ENCODE assay signal across 21 cellular contexts in genomic region chr10:6240254-6240653, GRCh38. TPM values are rescaled to one million over a fixed set of nuclear protein-coding genes. Genes with fewer than 3 reads are reported as not detected.
DNase-seq lines count a peak whose midpoint lies in the region; ATAC-seq and TF ChIP-seq lines count a peak whose summit lies in the region.
"Had no signal": no experiment of that assay in that cellular context is flagged by ENCODE, and none has a peak within 500 bp of the region (broad histone marks: within the 10 kb centered on the region; RNA-seq: fewer than 3 reads in every experiment).

No MANE protein-coding gene starts in this region.

- no peak overlapping the region for H3K4me3 ChIP-seq in neural progenitor cell
- no peak overlapping the region for H3K4me3 ChIP-seq in GM23248

- H3K4me1 Mint-ChIP-seq in activated CD8-positive, alpha-beta T cell treated with anti-CD3 and anti-CD28 coated beads, Interleukin-2, amount 10 ng/mL, durations not matched to agents 7 days and 5 days (ENCODE audit: low read depth) = peaks cover 47% of the 10 kb centered on the region
- H3K4me1 Mint-ChIP-seq in activated CD8-positive, alpha-beta T cell treated with anti-CD3 and anti-CD28 coated beads for 36 hours (ENCODE audit: low read depth) = peaks cover 19% of the 10 kb centered on the region
- H3K4me1 Mint-ChIP-seq in HFFc6 (ENCODE audit: low read depth) (peaks cover 39% of the 10 kb centered on the region), chondrocyte (ENCODE audit: low read depth) (peaks cover 51% of the 10 kb centered on the region), progenitor cell of endocrine pancreas (ENCODE audit: low read depth) (no peaks in the 10 kb centered on the region), neural progenitor cell (peaks cover 13% of the 10 kb centered on the region)

- intact Hi-C loops in activated CD8-positive, alpha-beta T cell treated with anti-CD3 and anti-CD28 coated beads for 36 hours (cut with micrococcal nuclease) = no loop called here

- H3K36me3 ChIP-seq in neural progenitor cell = peaks cover 2% of the 10 kb centered on the region
- 0 out of 2 replicates have a peak, but pooled peaks cover 2% of the 10 kb centered on the region for H3K36me3 ChIP-seq in GM23248 (ENCODE audit: low read depth)

- no peaks in the 10 kb centered on the region for H3K27me3 Mint-ChIP-seq in activated CD8-positive, alpha-beta T cell treated with anti-CD3 and anti-CD28 coated beads, Interleukin-2, amount 10 ng/mL, durations not matched to agents 7 days and 5 days (ENCODE audit: low read depth)
- H3K27me3 Mint-ChIP-seq in activated CD8-positive, alpha-beta T cell treated with anti-CD3 and anti-CD28 coated beads for 36 hours = no peaks in the 10 kb centered on the region
- H3K27me3 Mint-ChIP-seq in HFFc6 (ENCODE audit: insufficient read depth) (peaks cover 5% of the 10 kb centered on the region), chondrocyte (ENCODE audit: low read depth) (no peaks in the 10 kb centered on the region), progenitor cell of endocrine pancreas (no peaks in the 10 kb centered on the region), neural progenitor cell (ENCODE audit: insufficient read depth, low read depth) (no peaks in the 10 kb centered on the region)
- H3K27me3 Mint-ChIP-seq: B cell had no signal

- no peak for DNase-seq in activated CD8-positive, alpha-beta T cell treated with anti-CD3 and anti-CD28 coated beads, Interleukin-2, amount 10 ng/mL, durations not matched to agents 7 days and 5 days
- DNase-seq in activated CD8-positive, alpha-beta T cell treated with anti-CD3 and anti-CD28 coated beads for 36 hours = no peak
- DNase-seq in HFFc6 (no peak), chondrocyte (ENCODE audit: low spot score) (peak; percentile 34), progenitor cell of endocrine pancreas (ENCODE audit: low spot score, unreplicated experiment) (no peak), neural progenitor cell (ENCODE audit: low spot score) (no peak), GM23248 (no peak), activated gamma-delta T cell treated with Interleukin-2 at 50 U/mL for 16 hours (no peak)
- DNase-seq: DMS53, GDM1, Karpas-422, MV-4-11, NCI-H1105 treated with DMSO at 0.1 percent for 48 hours, NCI-H1694 treated with DMSO at 0.1 percent for 48 hours, NCI-H2081 treated with DMSO at 0.1 percent for 48 hours, NCI-H446, NCI-H526, OCI-M1, Right ventricle myocardium superior had no signal

- in situ Hi-C loops in GM23248 (cut with MboI) = no loop called here

- ATAC-seq in activated CD8-positive, alpha-beta T cell treated with anti-CD3 and anti-CD28 coated beads, Interleukin-2, amount 10 ng/mL, durations not matched to agents 7 days and 5 days = no peak
- ATAC-seq in activated CD8-positive, alpha-beta T cell treated with anti-CD3 and anti-CD28 coated beads for 36 hours = no peak

- H3K9me3 ChIP-seq in neural progenitor cell (ENCODE audit: low read depth) (no peaks in the 10 kb centered on the region), GM23248 (ENCODE audit: low read depth) (no peaks in the 10 kb centered on the region)

- CTCF ChIA-PET in activated CD8-positive, alpha-beta T cell treated with anti-CD3 and anti-CD28 coated beads, Interleukin-2, amount 10 ng/mL, durations not matched to agents 7 days and 5 days (lab: Charles Lee) = interaction anchor here (1.5 kb wide), 1 partner anchor 165 kb away, joined by 3 read pairs; no protein-coding TSS in a partner anchor
- CTCF ChIA-PET in activated CD8-positive, alpha-beta T cell treated with anti-CD3 and anti-CD28 coated beads for 36 hours (lab: Charles Lee) = interaction anchor here (1.1 kb wide), 1 partner anchor 162 kb away, joined by 3 read pairs; no protein-coding TSS in a partner anchor

- H3K79me2 ChIP-seq in neural progenitor cell (ENCODE audit: low read depth) (no peaks in the 10 kb centered on the region), GM23248 (ENCODE audit: insufficient read depth) (no peaks in the 10 kb centered on the region)

- H3K27me3 ChIP-seq in neural progenitor cell = no peaks in the 10 kb centered on the region
- H3K27me3 ChIP-seq in GM23248 (replicated peaks; ENCODE audit: insufficient read depth) = no peaks in the 10 kb centered on the region

- 94 to 96% methylated on average over 16 of the region's 16 CpGs for WGBS in GM23248 (ENCODE audit: low coverage in 1 of 2, low lambda C conversion rate in 2 of 2, missing lambda C conversion rate in 2 of 2), 2 experiments

- no peaks in the 10 kb centered on the region for H3F3A ChIP-seq in neural progenitor cell (ENCODE audit: low read depth)
- H3F3A ChIP-seq in GM23248 (ENCODE audit: insufficient read depth) = peaks cover 29% of the 10 kb centered on the region

- peaks cover 5% of the 10 kb centered on the region for H3K9me3 Mint-ChIP-seq in activated CD8-positive, alpha-beta T cell treated with anti-CD3 and anti-CD28 coated beads, Interleukin-2, amount 10 ng/mL, durations not matched to agents 7 days and 5 days (ENCODE audit: insufficient read depth)
- no peaks in the 10 kb centered on the region for H3K9me3 Mint-ChIP-seq in activated CD8-positive, alpha-beta T cell treated with anti-CD3 and anti-CD28 coated beads for 36 hours
- H3K9me3 Mint-ChIP-seq in HFFc6 (no peaks in the 10 kb centered on the region; the same call in 1 of the 2 replicates), chondrocyte (ENCODE audit: low read depth) (no peaks in the 10 kb centered on the region), progenitor cell of endocrine pancreas (ENCODE audit: low read depth) (peaks cover 3% of the 10 kb centered on the region), neural progenitor cell (no peaks in the 10 kb centered on the region)
- H3K9me3 Mint-ChIP-seq: CD14-positive monocyte had no signal

- H3K9ac ChIP-seq in neural progenitor cell = no peak overlapping the region
- no peak overlapping the region for H3K9ac ChIP-seq in GM23248

- H2AFZ ChIP-seq in neural progenitor cell (replicated peaks) (no peak overlapping the region), GM23248 (no peak overlapping the region)

- POLR2A ChIA-PET in activated CD8-positive, alpha-beta T cell treated with anti-CD3 and anti-CD28 coated beads, Interleukin-2, amount 10 ng/mL, durations not matched to agents 7 days and 5 days (lab: Charles Lee) = no interaction called here
- POLR2A ChIA-PET in activated CD8-positive, alpha-beta T cell treated with anti-CD3 and anti-CD28 coated beads for 36 hours (lab: Charles Lee) = no interaction called here

- TF ChIP-seq CTCF in activated CD8-positive, alpha-beta T cell treated with anti-CD3 and anti-CD28 coated beads for 36 hours (IDR thresholded peaks at IDR 0.05) = no peak
- no peak for TF ChIP-seq CTCF in HFFc6 (IDR thresholded peaks at IDR 0.05)
- no peak for TF ChIP-seq CTCF in chondrocyte (IDR thresholded peaks at IDR 0.05)
- TF ChIP-seq CTCF in progenitor cell of endocrine pancreas (IDR thresholded peaks at IDR 0.05; ENCODE audit: unreplicated experiment) = no peak
- no peak for TF ChIP-seq CTCF in neural progenitor cell (IDR thresholded peaks at IDR 0.05)

- H4K20me1 ChIP-seq in neural progenitor cell (ENCODE audit: low read depth) = peaks cover 7% of the 10 kb centered on the region
- no peaks in the 10 kb centered on the region for H4K20me1 ChIP-seq in GM23248 (ENCODE audit: insufficient read depth)

- peaks cover 50% of the 10 kb centered on the region for H3K36me3 Mint-ChIP-seq in activated CD8-positive, alpha-beta T cell treated with anti-CD3 and anti-CD28 coated beads, Interleukin-2, amount 10 ng/mL, durations not matched to agents 7 days and 5 days (ENCODE audit: low read depth)
- H3K36me3 Mint-ChIP-seq in activated CD8-positive, alpha-beta T cell treated with anti-CD3 and anti-CD28 coated beads for 36 hours (ENCODE audit: low read depth) = peaks cover 33% of the 10 kb centered on the region
- H3K36me3 Mint-ChIP-seq in HFFc6 (ENCODE audit: low read depth) = peaks cover 5% of the 10 kb centered on the region
- peaks cover 9% of the 10 kb centered on the region for H3K36me3 Mint-ChIP-seq in chondrocyte (ENCODE audit: low read depth)
- peaks cover 18% of the 10 kb centered on the region for H3K36me3 Mint-ChIP-seq in progenitor cell of endocrine pancreas (ENCODE audit: insufficient read depth)
- peaks cover 25% of the 10 kb centered on the region for H3K36me3 Mint-ChIP-seq in neural progenitor cell

- H3K4me1 ChIP-seq in neural progenitor cell (no peaks in the 10 kb centered on the region), GM23248 (ENCODE audit: insufficient read depth) (peaks cover 10% of the 10 kb centered on the region)

- H3K4me3 Mint-ChIP-seq in activated CD8-positive, alpha-beta T cell treated with anti-CD3 and anti-CD28 coated beads, Interleukin-2, amount 10 ng/mL, durations not matched to agents 7 days and 5 days = no peak overlapping the region
- H3K4me3 Mint-ChIP-seq in activated CD8-positive, alpha-beta T cell treated with anti-CD3 and anti-CD28 coated beads for 36 hours = no peak overlapping the region
- no peak overlapping the region for H3K4me3 Mint-ChIP-seq in HFFc6
- no peak overlapping the region for H3K4me3 Mint-ChIP-seq in chondrocyte (ENCODE audit: unreplicated experiment)
- no peak overlapping the region for H3K4me3 Mint-ChIP-seq in progenitor cell of endocrine pancreas (ENCODE audit: low read depth)
- no peak overlapping the region for H3K4me3 Mint-ChIP-seq in neural progenitor cell
- H3K4me3 Mint-ChIP-seq: B cell, CD14-positive monocyte had no signal

- H3K27ac ChIP-seq in neural progenitor cell (no peak overlapping the region), GM23248 (no peak overlapping the region)

- no peaks in the 10 kb centered on the region for H3K9me2 ChIP-seq in GM23248 (ENCODE audit: insufficient read depth)

- H3K4me2 ChIP-seq in neural progenitor cell = no peak overlapping the region
- no peak overlapping the region for H3K4me2 ChIP-seq in GM23248 (ENCODE audit: unreplicated experiment)

- peak overlapping the region; percentile 39 for H3K27ac Mint-ChIP-seq in activated CD8-positive, alpha-beta T cell treated with anti-CD3 and anti-CD28 coated beads, Interleukin-2, amount 10 ng/mL, durations not matched to agents 7 days and 5 days
- no peak overlapping the region for H3K27ac Mint-ChIP-seq in activated CD8-positive, alpha-beta T cell treated with anti-CD3 and anti-CD28 coated beads for 36 hours
- H3K27ac Mint-ChIP-seq in HFFc6 (0 out of 2 replicates have a peak overlapping the region, but pooled peaks have one; percentile 29), chondrocyte (ENCODE audit: unreplicated experiment) (peak overlapping the region; percentile 85), progenitor cell of endocrine pancreas (peak overlapping the region; percentile 71), neural progenitor cell (no peak overlapping the region)
- H3K27ac Mint-ChIP-seq: B cell had no signal

RNA-seq across cellular contexts. Expression of gene PFKFB3, which starts 37.5 kb away (rescaled TPM):
- total RNA-seq in activated CD8-positive, alpha-beta T cell treated with anti-CD3 and anti-CD28 coated beads, Interleukin-2, amount 10 ng/mL, durations not matched to agents 7 days and 5 days = 10 to 100 TPM; 93.0 to 97.3 TPM
- 100 to 1,000 TPM; 107 to 117 TPM for total RNA-seq in activated CD8-positive, alpha-beta T cell treated with anti-CD3 and anti-CD28 coated beads for 36 hours
- 10 to 100 TPM; 25.4 to 34.6 (median 28.7) TPM for total RNA-seq in HFFc6 (2021; fragmentation: NEBNext Ultra II Directional; extraction: Animal tissue kit (Norgen Biotek cat#: 25700))
- total RNA-seq in chondrocyte (40.3 to 46.5 TPM (median 41.6 TPM) in 3 replicates), progenitor cell of endocrine pancreas (63.9 and 64.5 TPM in 2 replicates), neural progenitor cell (ENCODE audit: low replicate concordance) (28.8 and 52.2 TPM in 2 replicates)
- 14.5 and 23.6 TPM in 2 replicates for total RNA-seq in GM23248 (2014; rRNA removed; shearing (Covaris generic))
- polyA plus RNA-seq in GM23248 (2016; fragmentation: Nextera tagmentation; extraction: Ambion mirVana) = 23.5 and 23.7 TPM in 2 replicates

Comparison
In these comparisons a context has a peak if more than half of its experiments do, and no peak if none do; other contexts are left out.
1. H3K27ac Mint-ChIP-seq: peak in activated CD8-positive, alpha-beta T cell treated with anti-CD3 and anti-CD28 coated beads, Interleukin-2, amount 10 ng/mL, durations not matched to agents 7 days and 5 days (single experiment), HFFc6 (single experiment), chondrocyte (single experiment) and progenitor cell of endocrine pancreas (single experiment); none in activated CD8-positive, alpha-beta T cell treated with anti-CD3 and anti-CD28 coated beads for 36 hours (single experiment) and neural progenitor cell (single experiment).